In genomic region chr3:60444898-60445297, GRCh38 we compare ENCODE assay signal across 8 cellular contexts.
"Had no signal": no experiment of that assay in that cellular context is flagged by ENCODE, and none has a peak within 500 bp of the region (broad histone marks: within the 10 kb centered on the region; RNA-seq: fewer than 3 reads in every experiment).

No MANE protein-coding gene starts in this region.

- H3K4me3 Mint-ChIP-seq: GM23338 had no signal

- DNase-seq: H7, IMR-90, KG1 had no signal

- ATAC-seq: GM23338, HCT116, K562 had no signal

- H3K9me3 ChIP-seq: HAP-1 had no signal

- H3K4me3 ChIP-seq: GM23338, HAP-1, K562 had no signal

- FAIRE-seq: HTR-8/SVneo, K562 had no signal

- H3K36me3 ChIP-seq: HAP-1 had no signal

- H2AFZ ChIP-seq: GM23338 had no signal

- H3K9me3 Mint-ChIP-seq: GM23338 had no signal

- H3K27ac Mint-ChIP-seq: GM23338 had no signal

- H3K4me2 ChIP-seq: GM23338 had no signal

- H3K4me1 ChIP-seq: HAP-1 had no signal
